ENCODE assay signal across 1 cellular context in the genomic region with DNA sequence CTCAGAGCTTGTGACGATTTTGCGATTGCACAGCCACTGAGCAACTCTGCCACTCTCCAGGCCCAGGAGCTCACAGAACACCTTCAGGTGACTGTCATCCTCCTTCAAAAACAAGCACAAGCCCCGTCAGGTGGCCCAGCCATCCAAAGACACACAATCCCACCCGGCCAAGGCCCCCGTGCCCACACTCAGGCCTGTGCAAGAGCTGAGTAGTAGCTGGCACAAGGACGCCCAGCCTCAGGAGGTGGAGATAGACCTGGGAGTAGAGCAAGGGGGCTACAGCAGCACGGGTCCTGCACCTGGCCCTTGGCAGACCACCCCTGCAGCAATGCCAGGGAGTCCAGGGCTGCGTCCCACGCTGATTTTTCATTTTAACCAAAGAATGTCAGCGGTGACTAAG.
TF ChIP-seq lines count a peak whose summit lies in the region.

No MANE protein-coding gene starts in this region.

TF ChIP-seq in H1, 55 proteins besides CTCF, POLR2A, EP300 and RAD21:
- TF ChIP-seq RBBP5 (IDR thresholded peaks at IDR 0.05; ENCODE audit: borderline replicate concordance, low read depth, low read length) (0 out of 2 replicates have a peak, but pooled peaks have one; percentile 15), JUN (IDR thresholded peaks at IDR 0.05; ENCODE audit: low read depth, low read length) (no peak), HDAC6 (IDR thresholded peaks at IDR 0.05; ENCODE audit: low read depth, low read length) (no peak)
